In the genomic region with DNA sequence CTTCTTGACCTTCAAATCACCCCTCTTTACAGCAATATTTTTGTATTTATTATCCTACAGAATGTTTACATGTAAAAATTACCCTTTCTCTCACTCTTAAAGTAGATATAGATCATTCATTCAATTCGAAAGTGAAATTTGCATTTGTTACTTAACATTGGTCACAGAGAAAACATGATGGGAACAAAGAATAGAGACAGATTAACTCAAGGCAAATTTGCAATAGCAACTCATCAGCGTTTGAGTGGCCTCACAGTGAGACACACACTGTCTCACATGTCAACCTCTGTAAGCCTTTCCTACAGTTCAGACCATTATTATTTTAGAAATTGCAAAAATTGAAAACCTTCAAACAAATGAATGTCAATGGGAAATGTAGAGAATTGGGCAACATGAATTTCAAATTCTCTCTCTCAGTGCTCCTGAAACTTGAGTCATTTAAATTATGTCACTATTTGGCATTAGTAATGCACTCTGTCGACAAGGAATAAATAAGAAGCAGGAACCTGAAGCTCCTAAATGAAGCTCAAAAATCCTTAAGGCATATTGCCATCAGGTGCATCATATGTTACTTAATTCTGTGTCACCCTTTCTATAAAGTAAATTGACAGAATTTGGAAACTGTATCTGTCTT, we compare ENCODE assay signal across 24 cellular contexts.
DNase-seq lines count a peak whose midpoint lies in the region; ATAC-seq and TF ChIP-seq lines count a peak whose summit lies in the region.
"Had no signal": no experiment of that assay in that cellular context is flagged by ENCODE, and none has a peak within 500 bp of the region (broad histone marks: within the 10 kb centered on the region; RNA-seq: fewer than 3 reads in every experiment).

No MANE protein-coding gene starts in this region.

- no peak overlapping the region for H3K27ac Mint-ChIP-seq in progenitor cell of endocrine pancreas
- H3K27ac Mint-ChIP-seq: activated naive CD8-positive, alpha-beta T cell treated with anti-CD3 and anti-CD28 coated beads, Interleukin-2, amount 10 ng/mL, durations not matched to agents 7 days and 5 days; mesothelial cell of epicardium; nephron progenitor cell; T-helper 2 cell treated with Interferon-gamma antibody and Interleukin-4, amounts not matched to agents 5 μg/mL and 100 μg/mL, for 36 hours had no signal

- ATAC-seq in GM18909 (IDR thresholded peaks at IDR 0.05; ENCODE audit: poor library complexity, unreplicated experiment) (peak; percentile 54), HG02678 (IDR thresholded peaks at IDR 0.05; ENCODE audit: unreplicated experiment) (peak; percentile 57), HG03565 (IDR thresholded peaks at IDR 0.05; ENCODE audit: unreplicated experiment) (peak; percentile 72)
- ATAC-seq: gastroesophageal sphincter, left colon had no signal

- H3K4me3 ChIP-seq in fibroblast of pulmonary artery (replicated peaks; ENCODE audit: low read depth, low read length), result no peak overlapping the region
- H3K4me3 ChIP-seq: gastroesophageal sphincter, HAP-1, prostate gland, skin epidermis, uterus had no signal

- DNase-seq in fibroblast of pulmonary artery (ENCODE audit: low read depth) (peak; percentile 15), COLO668 (lab: John Stamatoyannopoulos, UW; ENCODE audit: unreplicated experiment) (no peak), SIG-M5 treated with dmso at 0.1 percent for 504 hours (lab: John Stamatoyannopoulos, UW; ENCODE audit: unreplicated experiment) (no peak), progenitor cell of endocrine pancreas (ENCODE audit: low spot score, unreplicated experiment) (no peak)
- DNase-seq in stimulated activated naive CD4-positive, alpha-beta T cell (lab: John Stamatoyannopoulos, UW), result no peak
- DNase-seq: activated CD4-positive, CD25-positive, alpha-beta regulatory T cell; activated naive CD8-positive, alpha-beta T cell treated with anti-CD3 and anti-CD28 coated beads, Interleukin-2, amount 10 ng/mL, durations not matched to agents 7 days and 5 days; brain microvascular endothelial cell; cortex of kidney; left colon; NCI-H526; nephron progenitor cell; stimulated activated CD8-positive, alpha-beta memory T cell treated with anti-CD3 and anti-CD28 coated beads, Interleukin-4, amount 100 ng/mL, for 48 hours; substantia nigra; uterus had no signal

- H3K9me3 Mint-ChIP-seq in progenitor cell of endocrine pancreas (ENCODE audit: low read depth), result no peaks in the 10 kb centered on the region
- H3K9me3 Mint-ChIP-seq: activated naive CD8-positive, alpha-beta T cell treated with anti-CD3 and anti-CD28 coated beads, Interleukin-2, amount 10 ng/mL, durations not matched to agents 7 days and 5 days; mesothelial cell of epicardium; nephron progenitor cell; T-helper 2 cell treated with Interferon-gamma antibody and Interleukin-4, amounts not matched to agents 5 μg/mL and 100 μg/mL, for 36 hours had no signal

- no peak overlapping the region for H3K4me3 Mint-ChIP-seq in progenitor cell of endocrine pancreas (ENCODE audit: low read depth)
- H3K4me3 Mint-ChIP-seq: activated naive CD8-positive, alpha-beta T cell treated with anti-CD3 and anti-CD28 coated beads, Interleukin-2, amount 10 ng/mL, durations not matched to agents 7 days and 5 days; mesothelial cell of epicardium; nephron progenitor cell; T-helper 2 cell treated with Interferon-gamma antibody and Interleukin-4, amounts not matched to agents 5 μg/mL and 100 μg/mL, for 36 hours had no signal

- no peaks in the 10 kb centered on the region for H3K4me1 Mint-ChIP-seq in progenitor cell of endocrine pancreas (ENCODE audit: low read depth)
- H3K4me1 Mint-ChIP-seq: activated naive CD8-positive, alpha-beta T cell treated with anti-CD3 and anti-CD28 coated beads, Interleukin-2, amount 10 ng/mL, durations not matched to agents 7 days and 5 days; mesothelial cell of epicardium; nephron progenitor cell had no signal

- H3K36me3 Mint-ChIP-seq in progenitor cell of endocrine pancreas (ENCODE audit: insufficient read depth), result no peaks in the 10 kb centered on the region
- H3K36me3 Mint-ChIP-seq: activated naive CD8-positive, alpha-beta T cell treated with anti-CD3 and anti-CD28 coated beads, Interleukin-2, amount 10 ng/mL, durations not matched to agents 7 days and 5 days; mesothelial cell of epicardium had no signal

- no peaks in the 10 kb centered on the region for H3K27me3 Mint-ChIP-seq in progenitor cell of endocrine pancreas
- H3K27me3 Mint-ChIP-seq: activated naive CD8-positive, alpha-beta T cell treated with anti-CD3 and anti-CD28 coated beads, Interleukin-2, amount 10 ng/mL, durations not matched to agents 7 days and 5 days had no signal

- TF ChIP-seq CTCF in fibroblast of pulmonary artery (IDR thresholded peaks at IDR 0.05; ENCODE audit: low read length, missing control alignments), result no peak
- TF ChIP-seq CTCF in progenitor cell of endocrine pancreas (IDR thresholded peaks at IDR 0.05; ENCODE audit: unreplicated experiment), result no peak
